8 cellular contexts compared by ENCODE assay signal in the genomic region with DNA sequence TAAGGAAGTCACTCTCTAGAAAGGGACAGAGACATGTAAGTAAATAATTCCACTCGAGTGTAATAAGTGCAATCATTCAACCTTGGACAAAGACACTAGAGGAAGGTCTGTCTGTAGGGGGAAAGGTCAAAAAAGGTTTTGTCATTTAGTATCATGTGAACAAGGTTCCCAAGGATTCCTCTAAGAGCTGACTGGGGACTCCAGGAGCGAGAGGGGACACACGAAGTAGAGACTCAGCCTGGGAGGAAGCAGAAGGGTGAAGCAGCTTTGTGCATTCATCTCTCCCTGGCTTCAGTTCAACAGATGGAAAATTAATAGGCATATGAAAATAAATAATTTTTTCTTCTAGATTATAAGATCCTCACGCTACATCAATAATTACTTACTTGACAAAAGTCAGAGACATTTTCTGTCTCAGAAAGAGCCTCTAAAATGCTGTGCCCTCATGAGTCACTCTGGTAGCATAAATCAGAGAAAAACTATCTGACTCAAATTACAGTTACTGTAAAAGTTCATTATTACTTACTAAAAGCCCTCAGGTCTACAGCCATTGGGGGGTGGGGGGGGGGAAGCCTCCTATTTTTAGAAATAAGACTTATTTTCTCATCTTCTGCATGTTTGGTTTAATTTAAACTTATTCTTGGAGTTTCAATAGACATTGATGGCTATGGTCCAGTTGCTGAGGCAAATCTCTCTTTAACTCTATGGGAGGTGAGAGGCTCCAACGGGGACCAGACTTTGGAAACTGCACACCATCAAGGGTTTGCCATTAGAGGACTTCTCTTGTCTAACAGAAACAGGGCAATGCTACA.
DNase-seq lines count a peak whose midpoint lies in the region; ATAC-seq and TF ChIP-seq lines count a peak whose summit lies in the region.

No MANE protein-coding gene starts in this region.

- H3K4me3 ChIP-seq in subcutaneous abdominal adipose tissue (ENCODE audit: low read depth in 1 of 5, low read length in 5 of 5): no peak overlapping the region
- no peak overlapping the region for H3K4me3 ChIP-seq in prostate gland

- peak; percentile 43 for ATAC-seq in activated CD8-positive, alpha-beta T cell treated with anti-CD3 and anti-CD28 coated beads for 36 hours

- TF ChIP-seq POLR2A in prostate gland (IDR thresholded peaks at IDR 0.05): no peak

- intact Hi-C loops in activated CD8-positive, alpha-beta T cell treated with anti-CD3 and anti-CD28 coated beads for 36 hours (cut with micrococcal nuclease): loop anchor here (5.0 kb wide), 1 partner anchor 37 kb away; no protein-coding TSS in a partner anchor
- intact Hi-C loops in prostate gland (cut with DNase I): no loop called here

- POLR2A ChIA-PET in activated CD8-positive, alpha-beta T cell treated with anti-CD3 and anti-CD28 coated beads for 36 hours (lab: Charles Lee): interaction anchor here (0.6 to 7.6 kb wide), 8 partner anchors 9 to 57 kb away, joined by 3 to 118 read pairs (median 6); no protein-coding TSS in a partner anchor

- TF ChIP-seq CTCF in activated CD8-positive, alpha-beta T cell treated with anti-CD3 and anti-CD28 coated beads for 36 hours (IDR thresholded peaks at IDR 0.05): no peak
- no peak for TF ChIP-seq CTCF in prostate gland (IDR thresholded peaks at IDR 0.05)

- H3K27ac ChIP-seq in subcutaneous abdominal adipose tissue (ENCODE audit: low read depth, low read length) (peak overlapping the region; percentile 79), prostate gland (peak overlapping the region in 1 of 2 donors; percentile 74)

- H3K4me1 ChIP-seq in subcutaneous abdominal adipose tissue (ENCODE audit: control insufficient read depth in 5 of 5, insufficient read depth in 5 of 5, low read length in 5 of 5) (peaks cover 14 to 64% (median 59%) of the 10 kb centered on the region in 5 donors), prostate gland (replicated peaks) (peaks cover 14% of the 10 kb centered on the region)

- H3K9ac ChIP-seq in subcutaneous abdominal adipose tissue (ENCODE audit: low read length in 5 of 5): peak overlapping the region in 1 of 5 donors; percentile 10

- WGBS in prostate gland: 53% methylated on average over 5 of the region's 5 CpGs

- peaks cover 37% of the 10 kb centered on the region for H3K36me3 Mint-ChIP-seq in activated T-cell treated with anti-CD3 and anti-CD28 coated beads, Interleukin-2, amount 50 U/mL, for 24 hours (ENCODE audit: low read depth)
- peaks cover 34% of the 10 kb centered on the region for H3K36me3 Mint-ChIP-seq in activated CD8-positive, alpha-beta T cell treated with anti-CD3 and anti-CD28 coated beads for 36 hours (ENCODE audit: low read depth)

- peaks cover 2% of the 10 kb centered on the region for H3K9me3 Mint-ChIP-seq in activated T-cell treated with anti-CD3 and anti-CD28 coated beads, Interleukin-2, amount 50 U/mL, for 24 hours
- H3K9me3 Mint-ChIP-seq in activated CD8-positive, alpha-beta T cell treated with anti-CD3 and anti-CD28 coated beads for 36 hours: peaks cover 4% of the 10 kb centered on the region

- H3K4me3 Mint-ChIP-seq in activated T-cell treated with anti-CD3 and anti-CD28 coated beads, Interleukin-2, amount 50 U/mL, for 24 hours: peak overlapping the region; percentile 60
- H3K4me3 Mint-ChIP-seq in activated CD8-positive, alpha-beta T cell treated with anti-CD3 and anti-CD28 coated beads for 36 hours: peak overlapping the region; percentile 56

- DNase-seq in activated T-cell treated with anti-CD3 and anti-CD28 coated beads, Interleukin-2, amount 50 U/mL, for 24 hours: no peak
- DNase-seq in activated T-cell treated with anti-CD3 and anti-CD28 coated beads, Interleukin-2, amount 50 U/mL, for 48 hours: no peak
- peak; percentile 60 for DNase-seq in activated CD8-positive, alpha-beta T cell treated with anti-CD3 and anti-CD28 coated beads for 36 hours
- peak; percentile 53 for DNase-seq in hepatic stellate cell (ENCODE audit: low spot score)
- DNase-seq in NCI-H2196 treated with DMSO at 0.1 percent for 48 hours (lab: John Stamatoyannopoulos, UW; ENCODE audit: unreplicated experiment): no peak
- DNase-seq in KG1 (lab: John Stamatoyannopoulos, UW): no peak
- no peak for DNase-seq in prostate gland (ENCODE audit: low spot score)

- no peaks in the 10 kb centered on the region for H3K27me3 Mint-ChIP-seq in activated T-cell treated with anti-CD3 and anti-CD28 coated beads, Interleukin-2, amount 50 U/mL, for 24 hours
- no peaks in the 10 kb centered on the region for H3K27me3 Mint-ChIP-seq in activated CD8-positive, alpha-beta T cell treated with anti-CD3 and anti-CD28 coated beads for 36 hours

- CTCF ChIA-PET in activated CD8-positive, alpha-beta T cell treated with anti-CD3 and anti-CD28 coated beads for 36 hours (lab: Charles Lee): interaction anchor here (0.7 to 4.2 kb wide), 5 partner anchors 12 to 38 kb away, joined by 3 to 44 read pairs (median 5); no protein-coding TSS in a partner anchor

- H3K4me1 Mint-ChIP-seq in activated T-cell treated with anti-CD3 and anti-CD28 coated beads, Interleukin-2, amount 50 U/mL, for 24 hours (ENCODE audit: low read depth): peaks cover 94% of the 10 kb centered on the region
- H3K4me1 Mint-ChIP-seq in activated CD8-positive, alpha-beta T cell treated with anti-CD3 and anti-CD28 coated beads for 36 hours (ENCODE audit: low read depth): peaks cover 91% of the 10 kb centered on the region

- H3K27me3 ChIP-seq in subcutaneous abdominal adipose tissue (ENCODE audit: control insufficient read depth in 5 of 5, insufficient read depth in 4 of 5, low read length in 5 of 5) (no peaks in the 10 kb centered on the region), prostate gland (replicated peaks; ENCODE audit: insufficient read depth) (no peaks in the 10 kb centered on the region)

- peaks cover 0 to 4% (median 2%) of the 10 kb centered on the region in 5 donors for H3K36me3 ChIP-seq in subcutaneous abdominal adipose tissue (ENCODE audit: control insufficient read depth in 5 of 5, insufficient read depth in 5 of 5, low read length in 5 of 5)
- H3K36me3 ChIP-seq in prostate gland: no peaks in the 10 kb centered on the region

- H3K27ac Mint-ChIP-seq in activated T-cell treated with anti-CD3 and anti-CD28 coated beads, Interleukin-2, amount 50 U/mL, for 24 hours: peak overlapping the region; percentile 98
- H3K27ac Mint-ChIP-seq in activated CD8-positive, alpha-beta T cell treated with anti-CD3 and anti-CD28 coated beads for 36 hours: peak overlapping the region; percentile 99

- H3K9me3 ChIP-seq in subcutaneous abdominal adipose tissue (ENCODE audit: control insufficient read depth in 5 of 5, low read length in 5 of 5) (no peaks in the 10 kb centered on the region), prostate gland (no peaks in the 10 kb centered on the region)

Comparison
In these comparisons a context has a peak if more than half of its experiments do, and no peak if none do; other contexts are left out.
1. DNase-seq: peak in activated CD8-positive, alpha-beta T cell treated with anti-CD3 and anti-CD28 coated beads for 36 hours (single experiment) and hepatic stellate cell (single experiment); none in activated T-cell treated with anti-CD3 and anti-CD28 coated beads, Interleukin-2, amount 50 U/mL, for 24 hours (single experiment), activated T-cell treated with anti-CD3 and anti-CD28 coated beads, Interleukin-2, amount 50 U/mL, for 48 hours (0 of 2), NCI-H2196 treated with DMSO at 0.1 percent for 48 hours (single experiment), KG1 (single experiment) and prostate gland (single experiment).